In genomic region chr6:3798211-3798909, GRCh38 we compare ENCODE assay signal across 10 cellular contexts. TPM values are rescaled to one million over a fixed set of nuclear protein-coding genes. Genes with fewer than 3 reads are reported as not detected.
DNase-seq lines count a peak whose midpoint lies in the region; ATAC-seq lines count a peak whose summit lies in the region.
"Had no signal": no experiment of that assay in that cellular context is flagged by ENCODE, and none has a peak within 500 bp of the region (broad histone marks: within the 10 kb centered on the region; RNA-seq: fewer than 3 reads in every experiment).

No MANE protein-coding gene starts in this region.

- H3K9me3 ChIP-seq in CD4-positive, CD25-positive, alpha-beta regulatory T cell (ENCODE audit: control insufficient read depth in 2 of 2, low read length in 2 of 2): no peaks in the 10 kb centered on the region
- H3K9me3 ChIP-seq: esophagus muscularis mucosa had no signal

- H3K4me3 Mint-ChIP-seq in CD4-positive, CD25-positive, alpha-beta regulatory T cell: no peak overlapping the region

- peaks cover 3 to 16% (median 10%) of the 10 kb centered on the region in 4 donors for H3K4me1 Mint-ChIP-seq in CD4-positive, CD25-positive, alpha-beta regulatory T cell

- no peaks in the 10 kb centered on the region for H3K36me3 Mint-ChIP-seq in CD4-positive, CD25-positive, alpha-beta regulatory T cell

- peak overlapping the region in 2 of 3 donors; percentile 31 to 33 for H3K27ac Mint-ChIP-seq in CD4-positive, CD25-positive, alpha-beta regulatory T cell

- H3K4me1 ChIP-seq in CD4-positive, CD25-positive, alpha-beta regulatory T cell (ENCODE audit: control insufficient read depth, insufficient read depth, low read length, poor library complexity, severe bottlenecking): no peaks in the 10 kb centered on the region

- H3K27ac ChIP-seq in CD4-positive, CD25-positive, alpha-beta regulatory T cell (ENCODE audit: insufficient read depth, low read length, poor library complexity, severe bottlenecking): no peak overlapping the region

- no peak overlapping the region for H3K4me3 ChIP-seq in CD4-positive, CD25-positive, alpha-beta regulatory T cell (ENCODE audit: low read depth, low read length)
- H3K4me3 ChIP-seq: esophagus muscularis mucosa had no signal

- DNase-seq in CD4-positive, CD25-positive, alpha-beta regulatory T cell: no peak
- DNase-seq in NCI-H128 (lab: John Stamatoyannopoulos, UW; ENCODE audit: unreplicated experiment): peak; percentile 33
- DNase-seq in UCSD-AML1 (lab: John Stamatoyannopoulos, UW; ENCODE audit: unreplicated experiment): peak; percentile 32
- DNase-seq in lung microvascular endothelial cell (ENCODE audit: low read depth in 2 of 2): peak; percentile 45 to 56
- DNase-seq in stimulated activated CD4-positive, alpha-beta T cell treated with anti-CD3 and anti-CD28 coated beads, Interleukin-15, amount 100 ng/mL, for 24 hours: no peak
- no peak for DNase-seq in NOMO-1 treated with DMSO at 0.1 percent for 48 hours (lab: John Stamatoyannopoulos, UW; ENCODE audit: unreplicated experiment)
- DNase-seq in NCI-H1048 (lab: John Stamatoyannopoulos, UW): no peak
- DNase-seq in amniotic stem cell (lab: John Stamatoyannopoulos, UW): no peak
- DNase-seq: activated CD4-positive, alpha-beta T cell treated with anti-CD3 and anti-CD28 coated beads for 48 hours had no signal

- ATAC-seq in CD4-positive, CD25-positive, alpha-beta regulatory T cell (ENCODE audit: low read depth in 2 of 2): no peak

- H3K9me3 Mint-ChIP-seq in CD4-positive, CD25-positive, alpha-beta regulatory T cell: peaks cover 0 to 1% (median 0%) of the 10 kb centered on the region in 7 donors

- H3K27me3 ChIP-seq in CD4-positive, CD25-positive, alpha-beta regulatory T cell (ENCODE audit: control insufficient read depth, insufficient read depth, low read length): no peaks in the 10 kb centered on the region
- H3K27me3 ChIP-seq: esophagus muscularis mucosa had no signal

- H3K36me3 ChIP-seq in CD4-positive, CD25-positive, alpha-beta regulatory T cell (ENCODE audit: control insufficient read depth, insufficient read depth, low read length): no peaks in the 10 kb centered on the region
- H3K36me3 ChIP-seq: esophagus muscularis mucosa had no signal

- no peaks in the 10 kb centered on the region for H3K27me3 Mint-ChIP-seq in CD4-positive, CD25-positive, alpha-beta regulatory T cell

RNA-seq across cellular contexts. Expression of gene PXDC1, which starts 46.8 kb away (rescaled TPM):
- total RNA-seq in CD4-positive, CD25-positive, alpha-beta regulatory T cell: 1.1 TPM
- not detected for polyA plus RNA-seq in CD4-positive, CD25-positive, alpha-beta regulatory T cell
- total RNA-seq in lung microvascular endothelial cell: 45.1 and 103 TPM in 2 replicates

RNA-seq across cellular contexts. Expression of gene FAM50B, which starts 50.8 kb away (rescaled TPM):
- total RNA-seq in CD4-positive, CD25-positive, alpha-beta regulatory T cell: 6.0 TPM
- polyA plus RNA-seq in CD4-positive, CD25-positive, alpha-beta regulatory T cell: 10 to 100 TPM; 17.3 to 23.8 (median 21.8) TPM
- total RNA-seq in lung microvascular endothelial cell: 4.8 and 7.5 TPM in 2 replicates

Comparison
In these comparisons a context has a peak if more than half of its experiments do, and no peak if none do; other contexts are left out.
1. DNase-seq: peak in NCI-H128 (single experiment), UCSD-AML1 (single experiment) and lung microvascular endothelial cell (2 of 2); none in CD4-positive, CD25-positive, alpha-beta regulatory T cell (0 of 3), stimulated activated CD4-positive, alpha-beta T cell treated with anti-CD3 and anti-CD28 coated beads, Interleukin-15, amount 100 ng/mL, for 24 hours (single experiment), NOMO-1 treated with DMSO at 0.1 percent for 48 hours (single experiment), NCI-H1048 (single experiment) and amniotic stem cell (single experiment).
2. RNA of gene PXDC1, which starts 46.8 kb away (total RNA-seq): 45.1 to 103 TPM in lung microvascular endothelial cell; 1.1 TPM in CD4-positive, CD25-positive, alpha-beta regulatory T cell (single experiment); every median in the first group is over 10 times any median in the second.